In the genomic region with DNA sequence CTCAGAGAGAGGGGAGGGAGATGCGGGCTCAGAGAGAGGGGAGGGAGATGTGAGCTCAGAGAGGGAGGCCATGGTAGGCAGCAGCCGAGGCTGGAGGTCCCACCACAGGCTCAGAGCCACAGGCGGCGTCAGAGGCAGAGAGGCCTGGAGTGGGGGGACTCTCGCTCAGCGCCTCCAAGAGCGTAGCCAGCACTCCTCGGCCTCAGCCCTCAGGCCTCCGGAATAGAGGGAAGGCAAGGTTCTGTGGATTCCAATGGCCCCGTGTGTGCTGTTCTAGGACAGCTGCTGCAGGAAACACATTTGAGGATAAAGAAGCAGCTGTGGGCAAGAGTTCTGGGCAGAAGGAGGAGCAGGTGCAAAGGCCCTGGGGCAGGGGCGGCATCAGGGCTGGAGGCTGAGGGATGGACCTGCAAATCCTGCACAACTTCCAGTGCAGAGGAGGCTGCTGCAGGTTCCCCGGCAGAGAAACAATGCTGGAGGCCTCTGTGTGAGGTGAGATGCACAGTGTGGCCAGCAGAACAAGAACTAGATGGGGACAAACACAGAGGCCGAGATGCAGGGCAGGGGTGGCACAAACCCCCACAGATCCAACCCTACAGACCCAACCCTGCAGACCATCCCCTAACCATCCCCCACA, we compare ENCODE assay signal across 13 cellular contexts. TPM values are rescaled to one million over a fixed set of nuclear protein-coding genes. Genes with fewer than 3 reads are reported as not detected.
DNase-seq lines count a peak whose midpoint lies in the region; ATAC-seq and TF ChIP-seq lines count a peak whose summit lies in the region.
"Had no signal": no experiment of that assay in that cellular context is flagged by ENCODE, and none has a peak within 500 bp of the region (broad histone marks: within the 10 kb centered on the region; RNA-seq: fewer than 3 reads in every experiment).

No MANE protein-coding gene starts in this region.

- no peaks in the 10 kb centered on the region for H3K9me3 ChIP-seq in right cardiac atrium (ENCODE audit: control insufficient read depth, low read length)
- no peaks in the 10 kb centered on the region for H3K9me3 ChIP-seq in RWPE2 (ENCODE audit: severe bottlenecking)
- H3K9me3 ChIP-seq: Caco-2 had no signal

- 79% methylated on average over 13 of the region's 13 CpGs for WGBS in right cardiac atrium

- H3K36me3 Mint-ChIP-seq in T-helper 2 cell treated with Interferon-gamma antibody and Interleukin-4, amounts not matched to agents 5 μg/mL and 100 μg/mL, for 36 hours (ENCODE audit: low read depth) = no peaks in the 10 kb centered on the region
- H3K36me3 Mint-ChIP-seq: CD8-positive, alpha-beta memory T cell had no signal

- H3K4me1 ChIP-seq in right cardiac atrium (ENCODE audit: control insufficient read depth, insufficient read depth, low read length) (no peaks in the 10 kb centered on the region), RWPE2 (ENCODE audit: insufficient read depth, poor library complexity, severe bottlenecking) (no peaks in the 10 kb centered on the region)
- H3K4me1 ChIP-seq: Caco-2 had no signal

- H3K27me3 Mint-ChIP-seq in T-helper 2 cell treated with Interferon-gamma antibody and Interleukin-4, amounts not matched to agents 5 μg/mL and 100 μg/mL, for 36 hours (ENCODE audit: low read depth) = peaks cover 4% of the 10 kb centered on the region

- TF ChIP-seq CTCF in RWPE2 (IDR thresholded peaks at IDR 0.05; ENCODE audit: poor library complexity, severe bottlenecking) = no peak

- no peak for ATAC-seq in right cardiac atrium
- ATAC-seq in left ventricle myocardium superior = no peak
- ATAC-seq in RWPE2 (ENCODE audit: low read depth) = no peak

- no peak overlapping the region for H3K27ac Mint-ChIP-seq in T-helper 2 cell treated with Interferon-gamma antibody and Interleukin-4, amounts not matched to agents 5 μg/mL and 100 μg/mL, for 36 hours
- H3K27ac Mint-ChIP-seq: B cell; CD8-positive, alpha-beta memory T cell had no signal

- H3K27ac ChIP-seq in right cardiac atrium (ENCODE audit: low read length) (no peak overlapping the region), RWPE2 (ENCODE audit: poor library complexity, severe bottlenecking) (no peak overlapping the region)
- H3K27ac ChIP-seq: HL-60 had no signal

- H3K4me3 Mint-ChIP-seq in T-helper 2 cell treated with Interferon-gamma antibody and Interleukin-4, amounts not matched to agents 5 μg/mL and 100 μg/mL, for 36 hours = no peak overlapping the region
- H3K4me3 Mint-ChIP-seq: B cell; CD8-positive, alpha-beta memory T cell had no signal

- intact Hi-C loops in right cardiac atrium (cut with DNase I) = no loop called here
- intact Hi-C loops in left ventricle myocardium superior (cut with micrococcal nuclease) = no loop called here
- intact Hi-C loops in posterior vena cava (cut with DNase I) = no loop called here

- H3K4me3 ChIP-seq in right cardiac atrium (ENCODE audit: low read length) (no peak overlapping the region), RWPE2 (ENCODE audit: severe bottlenecking) (no peak overlapping the region)

- no peaks in the 10 kb centered on the region for H3K4me1 Mint-ChIP-seq in T-helper 2 cell treated with Interferon-gamma antibody and Interleukin-4, amounts not matched to agents 5 μg/mL and 100 μg/mL, for 36 hours (ENCODE audit: low read depth)
- H3K4me1 Mint-ChIP-seq: B cell; CD8-positive, alpha-beta memory T cell had no signal

- DNase-seq in right cardiac atrium = peak; percentile 4 to 35 (median 22)
- DNase-seq in left ventricle myocardium superior = no peak
- peak; percentile 31 for DNase-seq in RWPE2 (ENCODE audit: low spot score)
- DNase-seq in posterior vena cava (ENCODE audit: low spot score) = peak; percentile 34
- no peak for DNase-seq in NCI-H69 (lab: John Stamatoyannopoulos, UW)
- no peak for DNase-seq in T-helper 2 cell treated with Interferon-gamma antibody and Interleukin-4, amounts not matched to agents 5 μg/mL and 100 μg/mL, for 36 hours (ENCODE audit: low spot score)
- no peak for DNase-seq in OCI-M1 (lab: John Stamatoyannopoulos, UW)
- DNase-seq: Caco-2; CD8-positive, alpha-beta memory T cell; HCEC 1CT; KBM-7 had no signal

- H3K27me3 ChIP-seq in right cardiac atrium (ENCODE audit: control insufficient read depth, insufficient read depth) (no peaks in the 10 kb centered on the region), RWPE2 (ENCODE audit: insufficient read depth, poor library complexity, severe bottlenecking) (peaks cover 31% of the 10 kb centered on the region)

- H3K9me3 Mint-ChIP-seq in T-helper 2 cell treated with Interferon-gamma antibody and Interleukin-4, amounts not matched to agents 5 μg/mL and 100 μg/mL, for 36 hours = no peaks in the 10 kb centered on the region
- H3K9me3 Mint-ChIP-seq: CD8-positive, alpha-beta memory T cell had no signal

- no peaks in the 10 kb centered on the region for H3K36me3 ChIP-seq in RWPE2 (ENCODE audit: low read depth)

RNA-seq across cellular contexts. Expression of a gene that starts 59.1 kb away (rescaled TPM):
- total RNA-seq in right cardiac atrium (under 1 TPM in 2 of 4 donors, not detected in 2; 0.14 to 0.21 TPM), left ventricle myocardium superior (1.6 TPM), posterior vena cava (not detected)
- 0.05 TPM for polyA plus RNA-seq in right cardiac atrium
- polyA plus RNA-seq: CD8-positive, alpha-beta memory T cell had no signal

Comparison
In these comparisons a context has a peak if more than half of its experiments do, and no peak if none do; other contexts are left out.
1. DNase-seq: peak in right cardiac atrium (3 of 3), RWPE2 (single experiment) and posterior vena cava (single experiment); none in left ventricle myocardium superior (single experiment), NCI-H69 (single experiment), T-helper 2 cell treated with Interferon-gamma antibody and Interleukin-4, amounts not matched to agents 5 μg/mL and 100 μg/mL, for 36 hours (single experiment) and OCI-M1 (single experiment).